ENCODE assay signal across 9 cellular contexts in the genomic region with DNA sequence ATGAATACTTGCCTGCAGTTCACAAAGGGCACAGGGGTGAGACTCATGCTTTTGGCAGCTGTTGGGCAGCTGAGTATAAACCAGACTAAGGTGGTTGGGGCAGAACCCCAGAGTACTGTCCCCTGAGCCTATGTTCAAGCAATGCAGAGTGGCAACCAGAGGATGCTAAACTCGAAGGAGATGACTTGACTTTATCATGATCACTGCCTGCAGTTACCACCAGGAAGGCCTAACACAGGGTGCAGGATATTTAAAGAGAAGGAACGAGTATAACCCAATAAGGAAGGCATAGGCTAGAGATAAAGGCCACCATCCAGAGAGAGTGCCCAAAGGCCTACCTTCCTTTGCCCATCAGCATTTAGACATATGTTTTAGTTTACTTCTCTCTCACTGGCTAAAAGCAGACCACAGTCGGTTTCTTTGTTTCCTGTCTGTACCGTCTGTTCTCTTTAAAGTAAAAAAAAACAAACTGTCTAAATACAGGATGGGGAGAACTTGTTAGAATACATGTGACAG.
DNase-seq lines count a peak whose midpoint lies in the region; ATAC-seq, FAIRE-seq and TF ChIP-seq lines count a peak whose summit lies in the region.
"Had no signal": no experiment of that assay in that cellular context is flagged by ENCODE, and none has a peak within 500 bp of the region (broad histone marks: within the 10 kb centered on the region; RNA-seq: fewer than 3 reads in every experiment).

No MANE protein-coding gene starts in this region.

- H3K36me3 Mint-ChIP-seq in activated T-cell treated with anti-CD3 and anti-CD28 coated beads, Interleukin-2, amount 50 U/mL, for 4 hours (ENCODE audit: insufficient read depth) = no peaks in the 10 kb centered on the region
- peaks cover 66% of the 10 kb centered on the region for H3K36me3 Mint-ChIP-seq in nephron progenitor cell (ENCODE audit: low read depth)

- no peaks in the 10 kb centered on the region for H3K36me3 ChIP-seq in transverse colon

- FAIRE-seq in GM12892 (lab: Jason Lieb, UNC) = no peak

- H3K9me3 Mint-ChIP-seq in activated T-cell treated with anti-CD3 and anti-CD28 coated beads, Interleukin-2, amount 50 U/mL, for 4 hours = no peaks in the 10 kb centered on the region
- peaks cover 61% of the 10 kb centered on the region for H3K9me3 Mint-ChIP-seq in nephron progenitor cell

- H3K27me3 Mint-ChIP-seq in activated T-cell treated with anti-CD3 and anti-CD28 coated beads, Interleukin-2, amount 50 U/mL, for 4 hours (ENCODE audit: low read depth) = peaks cover 3% of the 10 kb centered on the region
- H3K27me3 Mint-ChIP-seq in nephron progenitor cell (ENCODE audit: low read depth, poor library complexity) = peaks cover 6% of the 10 kb centered on the region

- H3K9me3 ChIP-seq in transverse colon = no peaks in the 10 kb centered on the region

- in situ Hi-C loops in GM13977 (cut with MboI; ENCODE audit: low pct_unique_long_range_greater_than_20kb, low sequenced_read_pairs, unreplicated experiment) = no loop called here
- in situ Hi-C loops in transverse colon (cut with MboI; ENCODE audit: low pct_ligation_motif_present in 1 of 4, low pct_unique_long_range_greater_than_20kb in 1 of 4, low sequenced_read_pairs in 3 of 4) = no loop called here

- H3K4me1 Mint-ChIP-seq in activated T-cell treated with anti-CD3 and anti-CD28 coated beads, Interleukin-2, amount 50 U/mL, for 4 hours (ENCODE audit: low read depth) = peaks cover 25% of the 10 kb centered on the region
- H3K4me1 Mint-ChIP-seq in nephron progenitor cell = no peaks in the 10 kb centered on the region

- no peak overlapping the region for H3K4me3 ChIP-seq in transverse colon

- no peak for TF ChIP-seq EP300 in transverse colon (IDR thresholded peaks at IDR 0.05; ENCODE audit: low read depth)

- TF ChIP-seq CTCF in GM13977 (IDR thresholded peaks at IDR 0.05; ENCODE audit: extremely low read depth, insufficient read depth, missing control alignments) = no peak
- no peak for TF ChIP-seq CTCF in nephron progenitor cell (IDR thresholded peaks at IDR 0.05)
- TF ChIP-seq CTCF in transverse colon (IDR thresholded peaks at IDR 0.05) = no peak

- no peak overlapping the region for H3K27ac ChIP-seq in transverse colon

- WGBS in transverse colon (ENCODE audit: low coverage in 1 of 2), 2 donors = 59 to 80% methylated on average over 4 of the region's 4 CpGs

- TF ChIP-seq POLR2A in transverse colon (IDR thresholded peaks at IDR 0.05) (no peak), GM12892 (IDR thresholded peaks at IDR 0.05; ENCODE audit: low read depth, low read length) (no peak)

- no peaks in the 10 kb centered on the region for H3K27me3 ChIP-seq in transverse colon

- peak; percentile 65 for ATAC-seq in HG03108 (IDR thresholded peaks at IDR 0.05; ENCODE audit: unreplicated experiment)
- peak; percentile 17 to 39 for ATAC-seq in activated T-cell treated with anti-CD3 and anti-CD28 coated beads, Interleukin-2, amount 50 U/mL, for 4 hours

- peak overlapping the region; percentile 45 for H3K27ac Mint-ChIP-seq in nephron progenitor cell

- peak overlapping the region; percentile 3 for H3K4me3 Mint-ChIP-seq in activated T-cell treated with anti-CD3 and anti-CD28 coated beads, Interleukin-2, amount 50 U/mL, for 4 hours
- H3K4me3 Mint-ChIP-seq in nephron progenitor cell = no peak overlapping the region

- intact Hi-C loops in transverse colon (cut with DNase I; ENCODE audit: low total_unique reads) = no loop called here

- H3K4me1 ChIP-seq in transverse colon = peaks cover 0 to 14% (median 4%) of the 10 kb centered on the region in 4 donors

- DNase-seq in GM13977 (ENCODE audit: low spot score) = peak; percentile 33
- DNase-seq in activated T-cell treated with anti-CD3 and anti-CD28 coated beads, Interleukin-2, amount 50 U/mL, for 4 hours = no peak
- DNase-seq in nephron progenitor cell = no peak
- no peak for DNase-seq in transverse colon
- DNase-seq in effector CD4-positive, alpha-beta T cell = no peak
- DNase-seq in GM12892 (ENCODE audit: insufficient read length) = no peak
- DNase-seq: amniotic stem cell, NCI-H187 treated with DMSO at 0.1 percent for 48 hours had no signal
